ENCODE assay signal across 19 cellular contexts in the genomic region with DNA sequence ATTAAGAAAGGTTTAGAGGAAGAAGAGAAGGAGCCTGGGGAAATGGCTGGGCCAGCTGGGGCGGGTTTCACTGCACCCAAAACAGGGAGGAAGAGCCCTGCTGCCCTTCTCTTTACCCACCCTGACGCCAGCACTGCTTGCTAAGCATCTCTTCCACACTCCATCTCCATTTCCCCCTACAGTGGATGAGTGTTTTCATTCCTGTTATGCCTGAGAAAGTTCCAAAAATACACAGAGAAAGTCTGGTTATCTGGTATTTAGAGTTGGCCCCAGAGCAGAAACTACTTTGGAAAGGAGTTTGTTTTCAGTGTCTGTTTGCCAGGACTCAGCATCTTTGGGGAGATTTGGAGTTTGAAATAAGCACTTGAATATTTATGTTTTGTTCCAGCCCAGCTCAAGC.
A peak's percentile ranks its signal among the peaks of the same experiment; 100 is the strongest.
DNase-seq lines count a peak whose midpoint lies in the region; ATAC-seq and TF ChIP-seq lines count a peak whose summit lies in the region.
"Had no signal": no experiment of that assay in that cellular context is flagged by ENCODE, and none has a peak within 500 bp of the region (broad histone marks: within the 10 kb centered on the region; RNA-seq: fewer than 3 reads in every experiment).

No MANE protein-coding gene starts in this region.

- no peaks in the 10 kb centered on the region for H3F3A ChIP-seq in MM.1S (ENCODE audit: insufficient read depth, low read length)

- H3K27me3 ChIP-seq in AG04450 (ENCODE audit: control insufficient read depth, insufficient read depth, low read length) (no peaks in the 10 kb centered on the region), parathyroid adenoma (ENCODE audit: control insufficient read depth, insufficient read depth, low read length) (no peaks in the 10 kb centered on the region), MM.1S (replicated peaks; ENCODE audit: insufficient read depth, low read length) (no peaks in the 10 kb centered on the region)
- H3K27me3 ChIP-seq: gastrocnemius medialis, right lobe of liver, transverse colon had no signal

- DNase-seq in AG04450 (ENCODE audit: low read depth, low spot score) (no peak), amniotic stem cell (lab: John Stamatoyannopoulos, UW) (peak; percentile 6), Right ventricle myocardium superior (no peak), NCI-H1930 (lab: John Stamatoyannopoulos, UW) (no peak), LoVo (ENCODE audit: low spot score) (no peak), MM.1S (no peak)
- DNase-seq in stimulated activated CD4-positive, alpha-beta T cell treated with anti-CD3 and anti-CD28 coated beads, Interleukin-12 subunit alpha, Interleukin-12 subunit beta, amount 100 ng/mL, for 4 hours = no peak
- DNase-seq: activated CD4-positive, CD25-positive, alpha-beta regulatory T cell; activated CD8-positive, alpha-beta memory T cell treated with anti-CD3 and anti-CD28 coated beads, Interleukin-2, amount 10 ng/mL, durations not matched to agents 7 days and 5 days; gastrocnemius medialis; GF-D8; lower lobe of right lung; naive thymus-derived CD8-positive, alpha-beta T cell; right lobe of liver; stimulated activated CD4-positive, alpha-beta T cell treated with anti-CD3 and anti-CD28 coated beads, Interleukin-2, amount 100 ng/mL, for 48 hours; T-helper 2 cell; transverse colon had no signal

- TF ChIP-seq CTCF in AG04450 (IDR thresholded peaks at IDR 0.05; ENCODE audit: low read depth, low read length) = no peak
- TF ChIP-seq CTCF in parathyroid adenoma (IDR thresholded peaks at IDR 0.05) = no peak
- no peak for TF ChIP-seq CTCF in MM.1S (IDR thresholded peaks at IDR 0.05; ENCODE audit: low read length)

- H2AFZ ChIP-seq in parathyroid adenoma = no peak overlapping the region
- H2AFZ ChIP-seq in MM.1S (ENCODE audit: low read length) = no peak overlapping the region

- POLR2A ChIA-PET in AG04450 (lab: Yijun Ruan, JAX) = no interaction called here

- H3K9me3 ChIP-seq in AG04450 (ENCODE audit: control insufficient read depth, insufficient read depth, low read length) (no peaks in the 10 kb centered on the region), parathyroid adenoma (ENCODE audit: control insufficient read depth, low read length) (no peaks in the 10 kb centered on the region), MM.1S (replicated peaks; ENCODE audit: insufficient read depth, low read length) (no peaks in the 10 kb centered on the region)
- H3K9me3 ChIP-seq: A549, gastrocnemius medialis, lower lobe of right lung, right lobe of liver, transverse colon had no signal

- H3K9ac ChIP-seq in parathyroid adenoma (no peak overlapping the region), MM.1S (ENCODE audit: low read length) (no peak overlapping the region)

- CTCF ChIA-PET in AG04450 (lab: Charles Lee) = no interaction called here

- intact Hi-C loops in Right ventricle myocardium superior (cut with DNase I) = no loop called here

- no peaks in the 10 kb centered on the region for H4K20me1 ChIP-seq in MM.1S (ENCODE audit: insufficient read depth, low read length)

- no peaks in the 10 kb centered on the region for H3K79me2 ChIP-seq in parathyroid adenoma
- H3K79me2 ChIP-seq in MM.1S (ENCODE audit: low read length) = no peaks in the 10 kb centered on the region

- no peaks in the 10 kb centered on the region for H3K9me2 ChIP-seq in MM.1S (replicated peaks; ENCODE audit: insufficient read depth, low read length)

- H3K36me3 ChIP-seq in parathyroid adenoma (ENCODE audit: control insufficient read depth, insufficient read depth, low read length) (no peaks in the 10 kb centered on the region), MM.1S (replicated peaks; ENCODE audit: insufficient read depth, low read length) (no peaks in the 10 kb centered on the region)
- H3K36me3 ChIP-seq: gastrocnemius medialis, lower lobe of right lung, right lobe of liver, transverse colon had no signal

- H3K27ac ChIP-seq in AG04450 (ENCODE audit: low read depth, low read length) (peak overlapping the region; percentile 25), parathyroid adenoma (peak overlapping the region; percentile 73), MM.1S (ENCODE audit: low read length) (no peak overlapping the region)
- H3K27ac ChIP-seq: A549, gastrocnemius medialis, lower lobe of right lung, right lobe of liver, transverse colon had no signal

- H3K4me2 ChIP-seq in parathyroid adenoma (ENCODE audit: low read length) (peak overlapping the region; percentile 65), MM.1S (ENCODE audit: low read depth, low read length) (no peak overlapping the region)

- H3K4me3 ChIP-seq in AG04450 (ENCODE audit: low read depth, low read length) = no peak overlapping the region
- peak overlapping the region; percentile 45 for H3K4me3 ChIP-seq in parathyroid adenoma (ENCODE audit: low read depth, low read length)
- no peak overlapping the region for H3K4me3 ChIP-seq in MM.1S (ENCODE audit: low read length)
- H3K4me3 ChIP-seq: A549, gastrocnemius medialis, lower lobe of right lung, right lobe of liver, transverse colon had no signal

- H3K4me1 ChIP-seq in parathyroid adenoma = peaks cover 53% of the 10 kb centered on the region
- no peaks in the 10 kb centered on the region for H3K4me1 ChIP-seq in MM.1S (ENCODE audit: low read length)
- H3K4me1 ChIP-seq: gastrocnemius medialis, lower lobe of right lung, right lobe of liver, transverse colon had no signal

- peak; percentile 73 for ATAC-seq in Right ventricle myocardium superior (ENCODE audit: poor library complexity)
- ATAC-seq: A549; activated CD8-positive, alpha-beta memory T cell treated with anti-CD3 and anti-CD28 coated beads, Interleukin-2, amount 10 ng/mL, durations not matched to agents 7 days and 5 days; gastrocnemius medialis; lower lobe of right lung; naive thymus-derived CD8-positive, alpha-beta T cell; right lobe of liver had no signal
